Comparison of ENCODE assay signal across 8 cellular contexts in the genomic region with DNA sequence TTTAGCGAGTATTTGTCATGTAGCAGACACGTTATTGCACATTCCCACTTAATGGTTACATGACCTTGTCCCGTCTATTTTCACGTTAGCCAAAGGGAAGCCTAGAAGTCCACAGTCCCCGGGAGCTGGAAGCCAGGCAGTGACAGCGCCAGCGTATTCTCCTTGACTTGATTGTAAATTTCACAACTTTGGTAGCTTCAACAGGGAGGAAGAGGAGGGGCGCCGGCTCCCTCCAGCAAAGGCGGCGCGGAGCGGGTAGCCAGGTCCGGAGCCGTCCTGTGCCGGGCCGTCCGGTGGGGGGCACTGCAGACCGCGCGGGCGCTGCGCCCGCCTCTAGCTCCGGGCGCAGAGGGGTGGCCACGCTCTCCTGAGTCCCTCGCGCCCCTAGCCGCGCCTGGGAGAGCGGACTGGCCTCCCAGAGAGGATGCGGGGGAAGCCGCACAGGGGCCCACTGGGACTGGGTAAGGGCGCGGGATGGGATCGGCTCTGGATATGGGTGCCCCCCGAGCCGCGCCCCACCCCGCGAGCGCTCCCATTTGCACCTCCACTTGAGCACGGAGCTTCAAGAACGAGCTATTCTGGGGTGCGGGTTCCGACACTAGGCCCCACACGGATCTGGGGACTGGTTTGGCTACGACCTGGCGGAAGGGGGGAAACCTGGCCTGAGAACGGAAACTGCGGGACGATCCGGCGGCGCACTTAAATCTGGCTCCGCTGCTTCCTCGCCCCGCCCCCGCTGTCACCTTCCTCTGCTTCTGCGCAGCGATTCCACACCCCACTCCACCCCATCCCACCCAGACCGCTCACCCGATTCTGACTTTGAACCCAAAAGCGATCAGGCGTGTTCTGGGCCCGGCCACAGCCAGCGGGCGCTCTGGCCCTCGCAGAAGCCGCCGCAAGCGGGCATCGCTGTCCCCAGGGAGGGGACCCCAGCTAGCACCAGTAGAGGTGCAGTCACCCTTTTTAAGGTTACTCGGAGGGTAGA. TPM values are rescaled to one million over a fixed set of nuclear protein-coding genes. Genes with fewer than 3 reads are reported as not detected.
DNase-seq lines count a peak whose midpoint lies in the region; ATAC-seq, FAIRE-seq and TF ChIP-seq lines count a peak whose summit lies in the region.

No MANE protein-coding gene starts in this region.

- H3K4me1 Mint-ChIP-seq in T-cell, result peaks cover 4 to 9% (median 5%) of the 10 kb centered on the region in 3 donors

- POLR2A ChIA-PET in T-cell (lab: Charles Lee), result interaction anchor here in 1 of 2 donors (0.6 kb wide), 1 partner anchor 43 kb away, joined by 3 read pairs; no protein-coding TSS in a partner anchor
- POLR2A ChIA-PET in endothelial cell of umbilical vein (lab: Charles Lee), result no interaction called here

- no peaks in the 10 kb centered on the region for H3K79me2 ChIP-seq in endothelial cell of umbilical vein (ENCODE audit: control insufficient read depth, insufficient read depth, low read length)

- TF ChIP-seq POLR2A in endothelial cell of umbilical vein (IDR thresholded peaks at IDR 0.05; ENCODE audit: low read depth, low read length), result no peak

- H3K4me3 ChIP-seq in endothelial cell of umbilical vein (replicated peaks in 1 of 3; ENCODE audit: insufficient read depth in 1 of 3, low read depth in 1 of 3, low read length in 3 of 3) (peak overlapping the region; percentile 32 to 57 (median 46)), thoracic aorta (peak overlapping the region; percentile 73)

- no peak overlapping the region for H3K9ac ChIP-seq in endothelial cell of umbilical vein (replicated peaks; ENCODE audit: extremely low read depth, insufficient read depth, low read length)

- H3K9me3 ChIP-seq in endothelial cell of umbilical vein (replicated peaks; ENCODE audit: control insufficient read depth, insufficient read depth, low read length) (no peaks in the 10 kb centered on the region), thoracic aorta (peaks cover 3% of the 10 kb centered on the region)

- peak; percentile 68 for ATAC-seq in HG03045 (IDR thresholded peaks at IDR 0.05; ENCODE audit: unreplicated experiment)
- ATAC-seq in T-cell (replicated peaks in 1 of 4), result peak in 2 of 4 experiments; percentile 24 to 27
- peak; percentile 84 for ATAC-seq in thoracic aorta (ENCODE audit: insufficient number of reproducible peaks, low FRiP score, low read depth)

- H2AFZ ChIP-seq in endothelial cell of umbilical vein (ENCODE audit: low read depth, low read length), result peak overlapping the region; percentile 92

- no peaks in the 10 kb centered on the region for H3K36me3 ChIP-seq in endothelial cell of umbilical vein (ENCODE audit: control insufficient read depth in 2 of 2, extremely low read depth in 1 of 2, insufficient read depth in 2 of 2, low read length in 2 of 2)
- no peaks in the 10 kb centered on the region for H3K36me3 ChIP-seq in thoracic aorta

- BruUV-seq in endothelial cell of umbilical vein (replicated peaks; lab: Mats Ljungman, UMichigan), result no TSS peak

- no peak for FAIRE-seq in endothelial cell of umbilical vein (lab: Jason Lieb, UNC)

- dilution Hi-C loops in endothelial cell of umbilical vein (cut with MboI; ENCODE audit: extremely low pct_ligation_motif_present, low sequenced_read_pairs), result no loop called here

- H3K36me3 Mint-ChIP-seq in T-cell, result no peaks in the 10 kb centered on the region

- H3K27me3 ChIP-seq in endothelial cell of umbilical vein (ENCODE audit: control insufficient read depth in 2 of 2, insufficient read depth in 2 of 2, low read length in 2 of 2) (peaks cover 0 to 3% of the 10 kb centered on the region in 2 experiments), thoracic aorta (replicated peaks; ENCODE audit: insufficient read depth) (no peaks in the 10 kb centered on the region)

- peak; percentile 86 to 88 for TF ChIP-seq CTCF in endothelial cell of umbilical vein (IDR thresholded peaks at IDR 0.05; ENCODE audit: extremely low read depth in 1 of 2, insufficient read depth in 1 of 2, low read depth in 1 of 2, low read length in 2 of 2)
- peak; percentile 88 for TF ChIP-seq CTCF in thoracic aorta (IDR thresholded peaks at IDR 0.05)

- intact Hi-C loops in endothelial cell of umbilical vein (cut with micrococcal nuclease), result loop anchor here (1.0 kb wide), 5 partner anchors 22 to 1296 kb away; no protein-coding TSS in a partner anchor

- peaks cover 44 to 53% of the 10 kb centered on the region in 2 donors for H3K27me3 Mint-ChIP-seq in T-cell

- no peak overlapping the region for H3K27ac Mint-ChIP-seq in T-cell

- H4K20me1 ChIP-seq in endothelial cell of umbilical vein (replicated peaks; ENCODE audit: control insufficient read depth, extremely low read depth, insufficient read depth, low read length), result no peaks in the 10 kb centered on the region

- H3K4me2 ChIP-seq in endothelial cell of umbilical vein (ENCODE audit: insufficient read depth, low read length), result peak overlapping the region; percentile 79

- no peak overlapping the region for H3K27ac ChIP-seq in endothelial cell of umbilical vein (ENCODE audit: insufficient read depth, low read depth, low read length)
- no peak overlapping the region for H3K27ac ChIP-seq in thoracic aorta

- H3K4me3 Mint-ChIP-seq in T-cell, result peak overlapping the region in 2 of 3 donors; percentile 54 to 56

- H3K4me1 ChIP-seq in endothelial cell of umbilical vein (ENCODE audit: control insufficient read depth, extremely low read depth, insufficient read depth, low read length) (peaks cover 3% of the 10 kb centered on the region), thoracic aorta (ENCODE audit: control insufficient read depth in 1 of 2, low read depth in 2 of 2) (peaks cover 0 to 10% of the 10 kb centered on the region in 2 donors)

- CTCF ChIA-PET in T-cell (lab: Charles Lee) (no interaction called here), endothelial cell of umbilical vein (lab: Charles Lee) (interaction anchor here (0.6 to 4.0 kb wide), 50 partner anchors 8 to 1937 kb away, joined by 3 to 106 read pairs (median 3); partner anchors contain the start of gene KLF4)

- peak; percentile 52 for DNase-seq in stimulated activated CD4-positive, alpha-beta T cell treated with anti-CD3 and anti-CD28 coated beads, Interleukin-15, amount 100 ng/mL, for 24 hours
- DNase-seq in stimulated activated CD4-positive, alpha-beta T cell treated with anti-CD3 and anti-CD28 coated beads, Interleukin-4, amount 100 ng/mL, for 24 hours, result no peak
- DNase-seq in T-cell (peak in 2 of 34 experiments; percentile 3 to 21), endothelial cell of umbilical vein (ENCODE audit: low read depth, low spot score) (peak; percentile 47), mesenteric fat pad (ENCODE audit: low spot score) (peak; percentile 93), thoracic aorta (ENCODE audit: low spot score) (peak; percentile 34), NCI-H2107 (lab: John Stamatoyannopoulos, UW) (no peak)

- H3K9me3 Mint-ChIP-seq in T-cell, result no peaks in the 10 kb centered on the region

- no peaks in the 10 kb centered on the region for H3K9me1 ChIP-seq in endothelial cell of umbilical vein (replicated peaks; ENCODE audit: control insufficient read depth, extremely low read depth, insufficient read depth, low read length)

TF ChIP-seq in endothelial cell of umbilical vein, 7 proteins besides CTCF, POLR2A, EP300 and RAD21:
- TF ChIP-seq FOS (IDR thresholded peaks at IDR 0.05; ENCODE audit: borderline replicate concordance, insufficient read depth, low read length), result no peak
- peak; percentile 73 for TF ChIP-seq EZH2 (IDR thresholded peaks at IDR 0.05; ENCODE audit: borderline replicate concordance, low read depth, low read length, severe bottlenecking)
- TF ChIP-seq, protein P1, sequence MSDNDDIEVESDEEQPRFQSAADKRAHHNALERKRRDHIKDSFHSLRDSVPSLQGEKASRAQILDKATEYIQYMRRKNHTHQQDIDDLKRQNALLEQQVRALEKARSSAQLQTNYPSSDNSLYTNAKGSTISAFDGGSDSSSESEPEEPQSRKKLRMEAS (IDR thresholded peaks at IDR 0.05; ENCODE audit: insufficient read depth, insufficient read length), result no peak
TF ChIP-seq in endothelial cell of umbilical vein: peak in this region for 1.

RNA-seq across cellular contexts. Expression of gene KLF4, which starts 23.8 kb away (rescaled TPM):
- total RNA-seq in T-cell, result 10 to 100 TPM in 1 of 5 donors, 1 to 10 TPM in 4; 1.1 to 21.6 (median 1.5) TPM
- total RNA-seq in endothelial cell of umbilical vein, result 1.5 and 3.8 TPM in 2 replicates
- 2.4 and 2.7 TPM in 2 replicates for polyA plus RNA-seq in endothelial cell of umbilical vein
- 1.2 and 2.8 TPM in 2 replicates for polyA plus RNA-seq in endothelial cell of umbilical vein (2011; cell fraction: cytosol; rRNA removed)
- 18.1 and 22.2 TPM in 2 replicates for polyA plus RNA-seq in endothelial cell of umbilical vein (2011; cell fraction: nucleus; rRNA removed)
- polyA plus RNA-seq in endothelial cell of umbilical vein (2012), result 1.5 and 4.1 TPM in 2 replicates
- polyA minus RNA-seq in endothelial cell of umbilical vein, result 2.0 and 2.1 TPM in 2 replicates
- polyA minus RNA-seq in endothelial cell of umbilical vein (2011; cell fraction: cytosol; rRNA and poly(A)+ RNA removed), result 29.9 TPM
- polyA minus RNA-seq in endothelial cell of umbilical vein (2011; cell fraction: nucleus; rRNA and poly(A)+ RNA removed), result 10.1 and 26.4 TPM in 2 replicates
- 386 TPM for total RNA-seq in mesenteric fat pad
- 100 to 1,000 TPM in 1 of 2 donors, 10 to 100 TPM in 1; 70.6 to 213 TPM for total RNA-seq in thoracic aorta

Comparison
In these comparisons a context has a peak if more than half of its experiments do, and no peak if none do; other contexts are left out.
1. DNase-seq: peak in stimulated activated CD4-positive, alpha-beta T cell treated with anti-CD3 and anti-CD28 coated beads, Interleukin-15, amount 100 ng/mL, for 24 hours (single experiment), endothelial cell of umbilical vein (single experiment), mesenteric fat pad (single experiment) and thoracic aorta (single experiment); none in stimulated activated CD4-positive, alpha-beta T cell treated with anti-CD3 and anti-CD28 coated beads, Interleukin-4, amount 100 ng/mL, for 24 hours (single experiment) and NCI-H2107 (single experiment).